Comparison of ENCODE assay signal across 25 cellular contexts in the genomic region with DNA sequence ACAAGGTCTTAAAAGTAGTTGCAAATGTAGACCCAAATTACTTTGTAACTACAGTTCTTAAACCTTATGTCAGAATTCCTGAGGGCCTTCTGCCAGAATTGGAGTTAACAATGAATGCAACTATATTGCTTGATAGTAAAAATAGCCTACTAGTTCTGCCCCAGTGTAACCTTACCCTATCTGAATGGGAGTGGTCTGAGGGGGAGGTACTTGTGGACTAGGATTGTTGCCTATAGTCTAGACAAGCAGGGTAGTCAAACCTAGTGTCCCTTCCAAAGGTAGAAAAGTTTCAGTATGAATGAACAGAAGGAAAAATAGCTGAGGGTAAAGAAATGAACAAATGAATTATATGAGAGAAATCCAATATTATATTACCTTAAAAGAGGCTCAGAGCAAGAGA.
"Had no signal": no experiment of that assay in that cellular context is flagged by ENCODE, and none has a peak within 500 bp of the region (broad histone marks: within the 10 kb centered on the region; RNA-seq: fewer than 3 reads in every experiment).

No MANE protein-coding gene starts in this region.

- H3K36me3 Mint-ChIP-seq: stimulated activated effector memory CD8-positive, alpha-beta T cell treated with anti-CD3 and anti-CD28 coated beads, Interleukin-12 subunit alpha, Interleukin-12 subunit beta, amount 100 ng/mL, for 72 hours had no signal

- H3K27me3 Mint-ChIP-seq: naive thymus-derived CD4-positive, alpha-beta T cell; natural killer cell treated with Interleukin-12 subunit alpha and Interleukin-12 subunit beta and Interleukin-15 and Interleukin-18, amount 100 ng/mL, for 72 hours; progenitor cell of endocrine pancreas; stimulated activated naive CD8-positive, alpha-beta T cell treated with anti-CD3 and anti-CD28 coated beads, Interleukin-15, Interleukin-2, amounts not matched to agents 100 ng/mL and 50 ng/mL, for 24 hours had no signal

- H3K79me2 ChIP-seq: hepatocyte had no signal

- H3K36me3 ChIP-seq: heart right ventricle, left ventricle myocardium inferior, ovary, spleen, suprapubic skin, thoracic aorta, tibial artery, upper lobe of right lung had no signal

- H3K27ac Mint-ChIP-seq: mesothelial cell of epicardium; naive thymus-derived CD4-positive, alpha-beta T cell; natural killer cell treated with Interleukin-12 subunit alpha and Interleukin-12 subunit beta and Interleukin-15 and Interleukin-18, amount 100 ng/mL, for 72 hours; progenitor cell of endocrine pancreas; stimulated activated effector memory CD8-positive, alpha-beta T cell treated with anti-CD3 and anti-CD28 coated beads, Interleukin-12 subunit alpha, Interleukin-12 subunit beta, amount 100 ng/mL, for 72 hours; stimulated activated naive CD8-positive, alpha-beta T cell treated with anti-CD3 and anti-CD28 coated beads, Interleukin-15, Interleukin-2, amounts not matched to agents 100 ng/mL and 50 ng/mL, for 24 hours had no signal

- H3K4me2 ChIP-seq: hepatocyte had no signal

- ATAC-seq: heart right ventricle; naive thymus-derived CD4-positive, alpha-beta T cell; natural killer cell treated with Interleukin-12 subunit alpha and Interleukin-12 subunit beta and Interleukin-15 and Interleukin-18, amount 100 ng/mL, for 72 hours; right cardiac atrium; sciatic nerve; stimulated activated effector memory CD8-positive, alpha-beta T cell treated with anti-CD3 and anti-CD28 coated beads, Interleukin-12 subunit alpha, Interleukin-12 subunit beta, amount 100 ng/mL, for 72 hours; upper lobe of right lung had no signal

- H3K9me3 Mint-ChIP-seq: naive thymus-derived CD4-positive, alpha-beta T cell; natural killer cell treated with Interleukin-12 subunit alpha and Interleukin-12 subunit beta and Interleukin-15 and Interleukin-18, amount 100 ng/mL, for 72 hours; stimulated activated effector memory CD8-positive, alpha-beta T cell treated with anti-CD3 and anti-CD28 coated beads, Interleukin-12 subunit alpha, Interleukin-12 subunit beta, amount 100 ng/mL, for 72 hours; stimulated activated naive CD8-positive, alpha-beta T cell treated with anti-CD3 and anti-CD28 coated beads, Interleukin-15, Interleukin-2, amounts not matched to agents 100 ng/mL and 50 ng/mL, for 24 hours had no signal

- H3K9me3 ChIP-seq: heart right ventricle, left ventricle myocardium inferior, ovary, spleen, suprapubic skin, thoracic aorta, tibial artery, upper lobe of right lung had no signal

- H3K4me1 Mint-ChIP-seq: mesothelial cell of epicardium; naive thymus-derived CD4-positive, alpha-beta T cell; stimulated activated effector memory CD8-positive, alpha-beta T cell treated with anti-CD3 and anti-CD28 coated beads, Interleukin-12 subunit alpha, Interleukin-12 subunit beta, amount 100 ng/mL, for 72 hours had no signal

- H3K4me3 ChIP-seq: heart right ventricle, hepatocyte, left ventricle myocardium inferior, lung, ovary, spleen, suprapubic skin, thoracic aorta, tibial artery, upper lobe of right lung had no signal

- H3K4me1 ChIP-seq: heart right ventricle, left ventricle myocardium inferior, spleen, suprapubic skin, upper lobe of right lung had no signal

- H3K27me3 ChIP-seq: heart right ventricle, hepatocyte, ovary, spleen, suprapubic skin, tibial artery, upper lobe of right lung had no signal

- H3K27ac ChIP-seq: heart right ventricle, hepatocyte, left ventricle myocardium inferior, ovary, spleen, suprapubic skin, thoracic aorta, tibial artery, upper lobe of right lung had no signal

- DNase-seq: heart right ventricle; islet precursor cell; left ventricle myocardium inferior; mesendoderm; naive thymus-derived CD4-positive, alpha-beta T cell; ovary; retina; right cardiac atrium; small intestine; spleen; stimulated activated CD4-positive, alpha-beta T cell treated with anti-CD3 and anti-CD28 coated beads, Interleukin-4, amount 100 ng/mL, for 24 hours; stimulated activated naive CD4-positive, alpha-beta T cell; tibial artery; trophoblast cell; upper lobe of right lung had no signal

- H2AFZ ChIP-seq: hepatocyte had no signal

- H3K4me3 Mint-ChIP-seq: mesothelial cell of epicardium; naive thymus-derived CD4-positive, alpha-beta T cell; natural killer cell treated with Interleukin-12 subunit alpha and Interleukin-12 subunit beta and Interleukin-15 and Interleukin-18, amount 100 ng/mL, for 72 hours; stimulated activated effector memory CD8-positive, alpha-beta T cell treated with anti-CD3 and anti-CD28 coated beads, Interleukin-12 subunit alpha, Interleukin-12 subunit beta, amount 100 ng/mL, for 72 hours; stimulated activated naive CD8-positive, alpha-beta T cell treated with anti-CD3 and anti-CD28 coated beads, Interleukin-15, Interleukin-2, amounts not matched to agents 100 ng/mL and 50 ng/mL, for 24 hours had no signal
